In the genomic region with DNA sequence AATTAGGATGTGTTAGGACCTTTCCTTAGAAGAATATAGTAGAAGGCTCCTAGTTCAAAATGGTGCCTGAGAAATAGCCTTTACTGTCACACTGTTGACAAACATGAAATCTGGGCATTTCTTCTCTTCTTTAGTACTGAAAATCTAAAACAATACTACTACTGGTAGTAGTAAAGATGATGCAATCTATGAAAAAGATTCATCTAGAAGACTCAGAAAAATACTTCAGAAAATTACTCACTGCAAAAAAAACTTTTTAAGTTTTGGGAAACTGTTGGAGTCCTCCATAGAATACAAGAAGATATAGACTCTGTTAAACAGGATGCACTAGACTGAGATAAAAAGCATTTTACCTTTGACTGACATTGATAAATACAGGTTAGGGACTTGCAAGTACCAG, we compare ENCODE assay signal across 28 cellular contexts.
"Had no signal": no experiment of that assay in that cellular context is flagged by ENCODE, and none has a peak within 500 bp of the region (broad histone marks: within the 10 kb centered on the region; RNA-seq: fewer than 3 reads in every experiment).

No MANE protein-coding gene starts in this region.

- H3K27me3 Mint-ChIP-seq: memory B cell; naive B cell; natural killer cell treated with Interleukin-12 subunit alpha and Interleukin-12 subunit beta and Interleukin-15 and Interleukin-18, amount 100 ng/mL, for 72 hours; stimulated activated naive CD8-positive, alpha-beta T cell treated with anti-CD3 and anti-CD28 coated beads, Interleukin-15, amount 100 ng/mL, for 72 hours had no signal

- FAIRE-seq: kidney, pancreas had no signal

- DNase-seq: dorsolateral prefrontal cortex; effector CD4-positive, alpha-beta T cell; foreskin fibroblast; gastrocnemius medialis; head of caudate nucleus; kidney; mucosa of descending colon; naive B cell; pancreas; stimulated activated CD4-positive, alpha-beta T cell treated with anti-CD3 and anti-CD28 coated beads, Interleukin-12 subunit alpha, Interleukin-12 subunit beta, amount 100 ng/mL, for 4 hours; stimulated activated CD4-positive, alpha-beta T cell treated with anti-CD3 and anti-CD28 coated beads, Interleukin-1b, Interleukin-23, amount 100 ng/mL, for 48 hours; stimulated activated CD4-positive, alpha-beta T cell treated with anti-CD3 and anti-CD28 coated beads, Interleukin-4, amount 100 ng/mL, for 1 hour; stimulated activated CD8-positive, alpha-beta memory T cell treated with anti-CD3 and anti-CD28 coated beads, Interleukin-4, amount 100 ng/mL, for 48 hours; stimulated activated naive CD4-positive, alpha-beta T cell; stimulated activated naive CD8-positive, alpha-beta T cell treated with anti-CD3 and anti-CD28 coated beads, Interleukin-15, amount 100 ng/mL, for 72 hours; transverse colon; upper lobe of right lung; uterus had no signal

- ATAC-seq: esophagus mucosa; gastrocnemius medialis; left lobe of liver; mucosa of descending colon; natural killer cell treated with Interleukin-12 subunit alpha and Interleukin-12 subunit beta and Interleukin-15 and Interleukin-18, amount 100 ng/mL, for 72 hours; pancreas; sciatic nerve; stimulated activated naive CD8-positive, alpha-beta T cell treated with anti-CD3 and anti-CD28 coated beads, Interleukin-15, amount 100 ng/mL, for 72 hours; upper lobe of right lung had no signal

- H3K27me3 ChIP-seq: dorsolateral prefrontal cortex, gastrocnemius medialis, neutrophil, pancreas, suprapubic skin, transverse colon, upper lobe of right lung, uterus had no signal

- H3K4me1 ChIP-seq: gastrocnemius medialis, pancreas, suprapubic skin, transverse colon, upper lobe of right lung, uterus had no signal

- H3K4me3 ChIP-seq: dorsolateral prefrontal cortex, gastrocnemius medialis, lung, mucosa of descending colon, pancreas, smooth muscle cell, suprapubic skin, transverse colon, upper lobe of right lung, uterus had no signal

- H3K9me3 Mint-ChIP-seq: natural killer cell treated with Interleukin-12 subunit alpha and Interleukin-12 subunit beta and Interleukin-15 and Interleukin-18, amount 100 ng/mL, for 72 hours; stimulated activated naive CD8-positive, alpha-beta T cell treated with anti-CD3 and anti-CD28 coated beads, Interleukin-15, amount 100 ng/mL, for 72 hours had no signal

- H3K9me3 ChIP-seq: gastrocnemius medialis, neutrophil, pancreas, suprapubic skin, transverse colon, upper lobe of right lung, uterus had no signal

- H3K4me3 Mint-ChIP-seq: memory B cell; natural killer cell treated with Interleukin-12 subunit alpha and Interleukin-12 subunit beta and Interleukin-15 and Interleukin-18, amount 100 ng/mL, for 72 hours; neural crest cell; stimulated activated naive CD8-positive, alpha-beta T cell treated with anti-CD3 and anti-CD28 coated beads, Interleukin-15, amount 100 ng/mL, for 72 hours had no signal

- H3K4me1 Mint-ChIP-seq: memory B cell; neural crest cell; stimulated activated naive CD8-positive, alpha-beta T cell treated with anti-CD3 and anti-CD28 coated beads, Interleukin-15, amount 100 ng/mL, for 72 hours had no signal

- H3K36me3 ChIP-seq: uterus had no signal

- H3K27ac ChIP-seq: dorsolateral prefrontal cortex, gastrocnemius medialis, neutrophil, pancreas, suprapubic skin, transverse colon, upper lobe of right lung, uterus had no signal

- H3K4me2 ChIP-seq: smooth muscle cell had no signal

- H3K27ac Mint-ChIP-seq: memory B cell had no signal
